In genomic region chr2:160063266-160063665, GRCh38 we compare ENCODE assay signal across 11 cellular contexts. TPM values are rescaled to one million over a fixed set of nuclear protein-coding genes. Genes with fewer than 3 reads are reported as not detected.
DNase-seq lines count a peak whose midpoint lies in the region; ATAC-seq, FAIRE-seq and TF ChIP-seq lines count a peak whose summit lies in the region.
"Had no signal": no experiment of that assay in that cellular context is flagged by ENCODE, and none has a peak within 500 bp of the region (broad histone marks: within the 10 kb centered on the region; RNA-seq: fewer than 3 reads in every experiment).

No MANE protein-coding gene starts in this region.

- H3K36me3 ChIP-seq in Peyer's patch (no peaks in the 10 kb centered on the region), esophagus squamous epithelium (no peaks in the 10 kb centered on the region), osteoblast (ENCODE audit: insufficient read depth, low read length) (no peaks in the 10 kb centered on the region)

- DNase-seq in AG10803 (ENCODE audit: low read depth) (no peak), Peyer's patch (peak in 1 of 3 donors; percentile 51), esophagus squamous epithelium (lab: John Stamatoyannopoulos, UW) (no peak), osteoblast (ENCODE audit: insufficient read length, low spot score, missing footprints) (no peak), H54 (ENCODE audit: insufficient read length, low spot score) (no peak), NCI-H524 treated with DMSO at 0.1 percent for 48 hours (lab: John Stamatoyannopoulos, UW) (no peak)
- DNase-seq: COR-L47 had no signal

- H3K27me3 ChIP-seq in Peyer's patch (no peaks in the 10 kb centered on the region), esophagus squamous epithelium (peaks cover 0 to 6% (median 0%) of the 10 kb centered on the region in 4 donors), osteoblast (ENCODE audit: insufficient read depth, low read length) (peaks cover 2% of the 10 kb centered on the region)

- TF ChIP-seq POLR2A in Peyer's patch (IDR thresholded peaks at IDR 0.05), result no peak
- no peak for TF ChIP-seq POLR2A in esophagus squamous epithelium (IDR thresholded peaks at IDR 0.05)
- TF ChIP-seq POLR2A in H54 (IDR thresholded peaks at IDR 0.05; ENCODE audit: low read depth, low read length), result no peak

- 37 to 48% methylated on average over 2 to 5 of the region's 5 CpGs for WGBS in esophagus squamous epithelium, 2 donors

- FAIRE-seq in H54 (lab: Jason Lieb, UNC), result no peak

- no peaks in the 10 kb centered on the region for H4K20me1 ChIP-seq in osteoblast (ENCODE audit: insufficient read depth, low read length)

- TF ChIP-seq CTCF in AG10803 (conservative IDR thresholded peaks at IDR 0.05; ENCODE audit: low read length), result no peak
- no peak for TF ChIP-seq CTCF in Peyer's patch (IDR thresholded peaks at IDR 0.05)
- no peak for TF ChIP-seq CTCF in esophagus squamous epithelium (IDR thresholded peaks at IDR 0.05)
- TF ChIP-seq CTCF in osteoblast (IDR thresholded peaks at IDR 0.05; ENCODE audit: extremely low read depth, low read depth, low read length), result no peak

- peak overlapping the region; percentile 92 for H3K4me2 ChIP-seq in osteoblast (ENCODE audit: insufficient read depth, low read length)
- H3K4me2 ChIP-seq: KMS-11 had no signal

- H2AFZ ChIP-seq in osteoblast (ENCODE audit: low read length), result no peak overlapping the region

- no peaks in the 10 kb centered on the region for H3K9me3 ChIP-seq in Peyer's patch
- no peaks in the 10 kb centered on the region for H3K9me3 ChIP-seq in esophagus squamous epithelium
- H3K9me3 ChIP-seq in osteoblast (ENCODE audit: low read depth, low read length), result no peaks in the 10 kb centered on the region

- ATAC-seq in HG02678 (IDR thresholded peaks at IDR 0.05; ENCODE audit: unreplicated experiment) (no peak), HG03469 (IDR thresholded peaks at IDR 0.05; ENCODE audit: unreplicated experiment) (no peak)

- intact Hi-C loops in esophagus squamous epithelium (cut with DNase I), result no loop called here

- peaks cover 0 to 36% (median 0%) of the 10 kb centered on the region in 4 donors for H3K4me1 ChIP-seq in Peyer's patch
- peaks cover 13 to 35% (median 16%) of the 10 kb centered on the region in 3 donors for H3K4me1 ChIP-seq in esophagus squamous epithelium
- H3K4me1 ChIP-seq in osteoblast (ENCODE audit: insufficient read depth, low read length), result peaks cover 9% of the 10 kb centered on the region

- H3K4me3 ChIP-seq in AG10803 (ENCODE audit: low read length), result peak overlapping the region; percentile 75
- peak overlapping the region in 1 of 4 donors; percentile 82 for H3K4me3 ChIP-seq in Peyer's patch
- H3K4me3 ChIP-seq in esophagus squamous epithelium, result peak overlapping the region in 3 of 4 donors; percentile 82 to 88 (median 83)
- H3K4me3 ChIP-seq in osteoblast (ENCODE audit: insufficient read depth, low read length), result peak overlapping the region; percentile 83

- peak overlapping the region in 3 of 4 donors; percentile 81 to 89 (median 82) for H3K27ac ChIP-seq in Peyer's patch
- peak overlapping the region in 3 of 4 donors; percentile 88 to 89 (median 88) for H3K27ac ChIP-seq in esophagus squamous epithelium
- no peak overlapping the region for H3K27ac ChIP-seq in osteoblast (ENCODE audit: low read depth, low read length)
- H3K27ac ChIP-seq: KMS-11 had no signal

- H3K79me2 ChIP-seq in osteoblast (ENCODE audit: insufficient read depth, low read length), result peaks cover 26% of the 10 kb centered on the region

RNA-seq across cellular contexts. Expression of gene PLA2R1, which starts 0.9 kb away (rescaled TPM):
- total RNA-seq in Peyer's patch, result 10 to 100 TPM; 11.6 to 49.2 (median 30.5) TPM
- 10 to 100 TPM in 3 of 4 donors, 1 to 10 TPM in 1; 9.2 to 18.9 (median 12.3) TPM for total RNA-seq in esophagus squamous epithelium
- total RNA-seq in osteoblast, result 19.2 and 19.9 TPM in 2 replicates
- total RNA-seq: activated CD8-positive, alpha-beta memory T cell treated with anti-CD3 and anti-CD28 coated beads for 36 hours had no signal
